Comparison of ENCODE assay signal across 13 cellular contexts in genomic region chr4:72767903-72768817, GRCh38.
A peak's percentile ranks its signal among the peaks of the same experiment; 100 is the strongest.
DNase-seq lines count a peak whose midpoint lies in the region; ATAC-seq and TF ChIP-seq lines count a peak whose summit lies in the region.
"Had no signal": no experiment of that assay in that cellular context is flagged by ENCODE, and none has a peak within 500 bp of the region (broad histone marks: within the 10 kb centered on the region; RNA-seq: fewer than 3 reads in every experiment).

No MANE protein-coding gene starts in this region.

- H3K4me3 ChIP-seq in retinal pigment epithelial cell (ENCODE audit: low read length) (no peak overlapping the region), vagina (no peak overlapping the region)
- H3K4me3 ChIP-seq: SJCRH30 had no signal

- no peaks in the 10 kb centered on the region for H3K4me1 ChIP-seq in vagina
- H3K4me1 ChIP-seq: SJCRH30 had no signal

- H3K4me3 Mint-ChIP-seq in CD14-positive monocyte: no peak overlapping the region
- H3K4me3 Mint-ChIP-seq: activated CD4-positive, alpha-beta memory T cell treated with anti-CD3 and anti-CD28 coated beads, Interleukin-2, amount 10 ng/mL, durations not matched to agents 7 days and 5 days; naive thymus-derived CD8-positive, alpha-beta T cell had no signal

- H3K4me1 Mint-ChIP-seq in CD14-positive monocyte: no peaks in the 10 kb centered on the region
- H3K4me1 Mint-ChIP-seq: activated CD4-positive, alpha-beta memory T cell treated with anti-CD3 and anti-CD28 coated beads, Interleukin-2, amount 10 ng/mL, durations not matched to agents 7 days and 5 days; naive thymus-derived CD8-positive, alpha-beta T cell had no signal

- peaks cover 0 to 9% (median 2%) of the 10 kb centered on the region in 7 donors for H3K9me3 Mint-ChIP-seq in CD14-positive monocyte
- H3K9me3 Mint-ChIP-seq: activated CD4-positive, alpha-beta memory T cell treated with anti-CD3 and anti-CD28 coated beads, Interleukin-2, amount 10 ng/mL, durations not matched to agents 7 days and 5 days had no signal

- no peak overlapping the region for H3K27ac Mint-ChIP-seq in CD14-positive monocyte
- H3K27ac Mint-ChIP-seq: activated CD4-positive, alpha-beta memory T cell treated with anti-CD3 and anti-CD28 coated beads, Interleukin-2, amount 10 ng/mL, durations not matched to agents 7 days and 5 days; naive thymus-derived CD8-positive, alpha-beta T cell had no signal

- no peaks in the 10 kb centered on the region for H3K36me3 ChIP-seq in vagina
- H3K36me3 ChIP-seq: SJCRH30 had no signal

- H3K9me3 ChIP-seq in vagina: no peaks in the 10 kb centered on the region
- H3K9me3 ChIP-seq: SJCRH30 had no signal

- no peak for TF ChIP-seq CTCF in retinal pigment epithelial cell (conservative IDR thresholded peaks at IDR 0.05; ENCODE audit: low read depth, low read length)
- TF ChIP-seq CTCF in CD14-positive monocyte (IDR thresholded peaks at IDR 0.05): no peak
- TF ChIP-seq CTCF in vagina (IDR thresholded peaks at IDR 0.05): no peak

- no peaks in the 10 kb centered on the region for H3K36me3 Mint-ChIP-seq in CD14-positive monocyte
- H3K36me3 Mint-ChIP-seq: naive thymus-derived CD8-positive, alpha-beta T cell had no signal

- no peaks in the 10 kb centered on the region for H3K27me3 Mint-ChIP-seq in CD14-positive monocyte (ENCODE audit: low read depth in 3 of 3)
- H3K27me3 Mint-ChIP-seq: activated CD4-positive, alpha-beta memory T cell treated with anti-CD3 and anti-CD28 coated beads, Interleukin-2, amount 10 ng/mL, durations not matched to agents 7 days and 5 days had no signal

- no peak for ATAC-seq in HG02759 (IDR thresholded peaks at IDR 0.05; ENCODE audit: unreplicated experiment)
- ATAC-seq: naive thymus-derived CD8-positive, alpha-beta T cell had no signal

- H3K27me3 ChIP-seq in vagina: no peaks in the 10 kb centered on the region
- H3K27me3 ChIP-seq: SJCRH30 had no signal

- peak; percentile 71 for DNase-seq in Caki2 (ENCODE audit: low read depth)
- DNase-seq in NCI-H226: peak; percentile 89
- peak; percentile 28 for DNase-seq in epidermal melanocyte (ENCODE audit: insufficient read length, low spot score)
- peak; percentile 97 for DNase-seq in retinal pigment epithelial cell (ENCODE audit: low read depth)
- DNase-seq in CD14-positive monocyte (ENCODE audit: low spot score): no peak
- DNase-seq in activated effector memory CD4-positive, alpha-beta T cell treated with anti-CD3 and anti-CD28 coated beads, Interleukin-2, amount 50 U/mL, for 16 hours: no peak
- no peak for DNase-seq in vagina (ENCODE audit: extremely low spot score in 2 of 2)
- DNase-seq: activated CD4-positive, alpha-beta memory T cell treated with anti-CD3 and anti-CD28 coated beads, Interleukin-2, amount 10 ng/mL, durations not matched to agents 7 days and 5 days; DMS 273 treated with DMSO at 0.1 percent for 48 hours; naive thymus-derived CD8-positive, alpha-beta T cell; NCI-H1436 treated with DMSO at 0.1 percent for 48 hours had no signal

- intact Hi-C loops in CD14-positive monocyte (cut with micrococcal nuclease): no loop called here
- intact Hi-C loops in vagina (cut with DNase I): no loop called here

- in situ Hi-C loops in Caki2 (cut with HindIII; ENCODE audit: low pct_unique_long_range_greater_than_20kb, low sequenced_read_pairs): no loop called here

- no peak for TF ChIP-seq POLR2A in vagina (IDR thresholded peaks at IDR 0.05)

- no peak overlapping the region for H3K27ac ChIP-seq in vagina
- H3K27ac ChIP-seq: SJCRH30 had no signal

Comparison
In these comparisons a context has a peak if more than half of its experiments do, and no peak if none do; other contexts are left out.
1. DNase-seq: peak in Caki2 (single experiment), NCI-H226 (single experiment), epidermal melanocyte (single experiment) and retinal pigment epithelial cell (single experiment); none in CD14-positive monocyte (single experiment), activated effector memory CD4-positive, alpha-beta T cell treated with anti-CD3 and anti-CD28 coated beads, Interleukin-2, amount 50 U/mL, for 16 hours (single experiment) and vagina (0 of 2).